25 cellular contexts compared by ENCODE assay signal in the genomic region with DNA sequence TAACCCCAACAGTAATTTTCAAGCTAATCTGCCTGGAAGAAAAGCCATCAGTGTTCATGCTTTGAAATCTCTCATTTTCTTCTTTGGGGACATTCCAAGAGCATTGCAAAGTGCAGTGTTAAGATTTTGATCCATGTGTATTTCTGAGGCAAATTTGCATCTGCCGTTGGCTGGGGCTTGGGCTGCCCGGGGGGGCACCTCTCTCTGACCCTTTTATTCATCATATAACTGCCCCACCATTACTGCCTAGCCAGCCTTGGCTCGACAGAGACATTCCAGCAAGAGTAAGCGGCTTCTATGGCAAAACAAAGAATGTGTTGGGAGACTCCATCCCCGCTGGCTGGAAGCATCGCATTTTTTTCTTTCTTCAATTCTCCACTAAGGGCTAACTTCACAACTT.
"Had no signal": no experiment of that assay in that cellular context is flagged by ENCODE, and none has a peak within 500 bp of the region (broad histone marks: within the 10 kb centered on the region; RNA-seq: fewer than 3 reads in every experiment).

No MANE protein-coding gene starts in this region.

- H3K27ac ChIP-seq: breast epithelium, epithelial cell of prostate, parathyroid adenoma, right lobe of liver, thoracic aorta, uterus had no signal

- H3K4me1 ChIP-seq: breast epithelium, parathyroid adenoma, right lobe of liver, uterus had no signal

- H3K4me3 ChIP-seq: breast epithelium, right lobe of liver, thoracic aorta, uterus had no signal

- H3K4me1 Mint-ChIP-seq: mesothelial cell of epicardium had no signal

- H3K27me3 ChIP-seq: right lobe of liver, uterus had no signal

- H3K79me2 ChIP-seq: parathyroid adenoma had no signal

- H3K27ac Mint-ChIP-seq: activated T-helper 1 cell treated with anti-CD3 and anti-CD28 coated beads, Interleukin-12 subunit alpha, Interleukin-12 subunit beta, Interleukin-2, Interleukin-4 antibody, amounts not matched to agents 30 ng/mL and 10 ng/mL and 1 ng/mL, durations not matched to agents 14 hours and 24 hours and 36 hours; dendritic cell treated with granulocyte-macrophage colony-stimulating factor and Interleukin-4, amounts not matched to agents 40 ng/mL and 50 ng/mL, for 4 days; mesothelial cell of epicardium; naive thymus-derived CD4-positive, alpha-beta T cell; stimulated activated effector memory CD8-positive, alpha-beta T cell treated with anti-CD3 and anti-CD28 coated beads, Interleukin-12 subunit alpha, Interleukin-12 subunit beta, amount 100 ng/mL, for 72 hours; stimulated activated naive CD8-positive, alpha-beta T cell treated with anti-CD3 and anti-CD28 coated beads, Interleukin-15, Interleukin-2, amounts not matched to agents 100 ng/mL and 50 ng/mL, for 24 hours had no signal

- H2AFZ ChIP-seq: parathyroid adenoma had no signal

- H3K9me3 ChIP-seq: breast epithelium, right lobe of liver, thoracic aorta, uterus had no signal

- H3K9me3 Mint-ChIP-seq: activated T-helper 1 cell treated with anti-CD3 and anti-CD28 coated beads, Interleukin-12 subunit alpha, Interleukin-12 subunit beta, Interleukin-2, Interleukin-4 antibody, amounts not matched to agents 30 ng/mL and 10 ng/mL and 1 ng/mL, durations not matched to agents 14 hours and 24 hours and 36 hours; dendritic cell treated with granulocyte-macrophage colony-stimulating factor and Interleukin-4, amounts not matched to agents 40 ng/mL and 50 ng/mL, for 4 days; naive thymus-derived CD4-positive, alpha-beta T cell; stimulated activated effector memory CD8-positive, alpha-beta T cell treated with anti-CD3 and anti-CD28 coated beads, Interleukin-12 subunit alpha, Interleukin-12 subunit beta, amount 100 ng/mL, for 72 hours; stimulated activated naive CD8-positive, alpha-beta T cell treated with anti-CD3 and anti-CD28 coated beads, Interleukin-15, Interleukin-2, amounts not matched to agents 100 ng/mL and 50 ng/mL, for 24 hours had no signal

- ATAC-seq: left cardiac atrium; left ventricle myocardium superior; naive thymus-derived CD4-positive, alpha-beta T cell; right lobe of liver; stimulated activated effector memory CD8-positive, alpha-beta T cell treated with anti-CD3 and anti-CD28 coated beads, Interleukin-12 subunit alpha, Interleukin-12 subunit beta, amount 100 ng/mL, for 72 hours had no signal

- H3K9ac ChIP-seq: parathyroid adenoma had no signal

- DNase-seq: activated CD4-positive, alpha-beta T cell treated with anti-CD3 and anti-CD28 coated beads for 48 hours; activated CD4-positive, alpha-beta T cell treated with anti-CD3 and anti-CD28 coated beads, Interleukin-2, amount 50 U/mL, for 48 hours; activated CD8-positive, alpha-beta memory T cell treated with anti-CD3 and anti-CD28 coated beads for 24 hours; activated gamma-delta T cell treated with Interleukin-2 at 50 U/mL for 16 hours; activated naive CD4-positive, alpha-beta T cell treated with anti-CD3 and anti-CD28 coated beads, Interleukin-2, amount 50 U/mL, for 16 hours; central memory CD4-positive, alpha-beta T cell; effector CD4-positive, alpha-beta T cell; glutamatergic neuron; left cardiac atrium; left ventricle myocardium superior; naive thymus-derived CD4-positive, alpha-beta T cell; small intestine; stimulated activated CD4-positive, alpha-beta T cell treated with anti-CD3 and anti-CD28 coated beads, Interleukin-4, amount 100 ng/mL, for 24 hours; trophoblast cell; uterus had no signal

- H3K36me3 Mint-ChIP-seq: mesothelial cell of epicardium; naive thymus-derived CD4-positive, alpha-beta T cell; stimulated activated effector memory CD8-positive, alpha-beta T cell treated with anti-CD3 and anti-CD28 coated beads, Interleukin-12 subunit alpha, Interleukin-12 subunit beta, amount 100 ng/mL, for 72 hours had no signal

- H3K36me3 ChIP-seq: breast epithelium, right lobe of liver, thoracic aorta, uterus had no signal

- H3K4me3 Mint-ChIP-seq: activated T-helper 1 cell treated with anti-CD3 and anti-CD28 coated beads, Interleukin-12 subunit alpha, Interleukin-12 subunit beta, Interleukin-2, Interleukin-4 antibody, amounts not matched to agents 30 ng/mL and 10 ng/mL and 1 ng/mL, durations not matched to agents 14 hours and 24 hours and 36 hours; dendritic cell treated with granulocyte-macrophage colony-stimulating factor and Interleukin-4, amounts not matched to agents 40 ng/mL and 50 ng/mL, for 4 days; mesothelial cell of epicardium; naive thymus-derived CD4-positive, alpha-beta T cell; stimulated activated effector memory CD8-positive, alpha-beta T cell treated with anti-CD3 and anti-CD28 coated beads, Interleukin-12 subunit alpha, Interleukin-12 subunit beta, amount 100 ng/mL, for 72 hours; stimulated activated naive CD8-positive, alpha-beta T cell treated with anti-CD3 and anti-CD28 coated beads, Interleukin-15, Interleukin-2, amounts not matched to agents 100 ng/mL and 50 ng/mL, for 24 hours had no signal
